In genomic region chr15:63192604-63193206, GRCh38 we compare ENCODE assay signal across 12 cellular contexts. TPM values are rescaled to one million over a fixed set of nuclear protein-coding genes. Genes with fewer than 3 reads are reported as not detected.
A peak's percentile ranks its signal among the peaks of the same experiment; 100 is the strongest.
DNase-seq lines count a peak whose midpoint lies in the region; ATAC-seq lines count a peak whose summit lies in the region.
"Had no signal": no experiment of that assay in that cellular context is flagged by ENCODE, and none has a peak within 500 bp of the region (broad histone marks: within the 10 kb centered on the region; RNA-seq: fewer than 3 reads in every experiment).

No MANE protein-coding gene starts in this region.

- H3F3A ChIP-seq in GM23248 (ENCODE audit: insufficient read depth) = peaks cover 29% of the 10 kb centered on the region

- no peak overlapping the region for H3K4ac ChIP-seq in trophoblast cell (ENCODE audit: low read depth, low read length)

- H3K9me3 ChIP-seq in BLaER1 treated with 17β-estradiol and CSF1 and Interleukin-3, amounts not matched to agents 10 nM and 100 nM (replicated peaks in 1 of 11) = no peaks in the 10 kb centered on the region
- H3K9me3 ChIP-seq in GM23248 (ENCODE audit: low read depth) (no peaks in the 10 kb centered on the region), mononuclear cell (ENCODE audit: low read depth, low read length) (no peaks in the 10 kb centered on the region), trophoblast cell (ENCODE audit: insufficient read depth, low read depth, low read length) (no peaks in the 10 kb centered on the region)
- H3K9me3 ChIP-seq: body of pancreas, esophagus muscularis mucosa had no signal

- peaks cover 0 to 73% (median 4%) of the 10 kb centered on the region in 11 experiments; a peak in 8 of 22 replicates for H4K20me1 ChIP-seq in BLaER1 treated with 17β-estradiol and CSF1 and Interleukin-3, amounts not matched to agents 10 nM and 100 nM
- H4K20me1 ChIP-seq in GM23248 (ENCODE audit: insufficient read depth) = no peaks in the 10 kb centered on the region

- H2BK120ac ChIP-seq in trophoblast cell (ENCODE audit: insufficient read depth, low read length, poor library complexity) = no peak overlapping the region

- peak overlapping the region; percentile 78 to 96 (median 93) for H3K4me2 ChIP-seq in BLaER1 treated with 17β-estradiol and CSF1 and Interleukin-3, amounts not matched to agents 10 nM and 100 nM
- H3K4me2 ChIP-seq in GM23248 (ENCODE audit: unreplicated experiment) (no peak overlapping the region), trophoblast cell (ENCODE audit: low read length) (no peak overlapping the region)

- peaks cover 4% of the 10 kb centered on the region for H3K79me1 ChIP-seq in trophoblast cell (ENCODE audit: low read length)

- H2AK5ac ChIP-seq in trophoblast cell (ENCODE audit: low read length) = no peak overlapping the region

- H3K79me2 ChIP-seq in GM23248 (ENCODE audit: insufficient read depth) (peaks cover 83% of the 10 kb centered on the region), trophoblast cell (ENCODE audit: control insufficient read depth, insufficient read depth, low read length, poor library complexity) (peaks cover 4% of the 10 kb centered on the region)

- H3K4me1 ChIP-seq in BLaER1 treated with 17β-estradiol and CSF1 and Interleukin-3, amounts not matched to agents 10 nM and 100 nM = peaks cover 68 to 78% (median 72%) of the 10 kb centered on the region in 10 experiments
- H3K4me1 ChIP-seq in GM23248 (ENCODE audit: insufficient read depth) (peaks cover 41% of the 10 kb centered on the region), mononuclear cell (ENCODE audit: insufficient read depth, low read length) (peaks cover 76% of the 10 kb centered on the region), trophoblast cell (ENCODE audit: control insufficient read depth in 1 of 2, insufficient read depth in 2 of 2, low read length in 2 of 2) (peaks cover 0 to 8% of the 10 kb centered on the region in 2 experiments)

- H2BK12ac ChIP-seq in trophoblast cell (ENCODE audit: low read length) = no peak overlapping the region

- H3K27me3 ChIP-seq in BLaER1 treated with 17β-estradiol and CSF1 and Interleukin-3, amounts not matched to agents 10 nM and 100 nM = no peaks in the 10 kb centered on the region
- H3K27me3 ChIP-seq in GM23248 (replicated peaks; ENCODE audit: insufficient read depth) = no peaks in the 10 kb centered on the region
- no peaks in the 10 kb centered on the region for H3K27me3 ChIP-seq in mononuclear cell (ENCODE audit: insufficient read depth, low read length)
- no peaks in the 10 kb centered on the region for H3K27me3 ChIP-seq in trophoblast cell (ENCODE audit: insufficient read depth, low read length)
- H3K27me3 ChIP-seq: body of pancreas, esophagus muscularis mucosa had no signal

- H3K4me3 ChIP-seq in BLaER1 treated with 17β-estradiol and CSF1 and Interleukin-3, amounts not matched to agents 10 nM and 100 nM = peak overlapping the region in 4 of 10 experiments; percentile 78 to 90 (median 86); a peak in 7 of 20 replicates
- 0 out of 2 replicates have a peak overlapping the region, but pooled peaks have one; percentile 3 for H3K4me3 ChIP-seq in GM23248
- peak overlapping the region; percentile 24 for H3K4me3 ChIP-seq in mononuclear cell (ENCODE audit: low read length)
- H3K4me3 ChIP-seq in trophoblast cell (ENCODE audit: low read depth, low read length) = no peak overlapping the region
- H3K4me3 ChIP-seq: body of pancreas, esophagus muscularis mucosa had no signal

- H3K9me2 ChIP-seq in GM23248 (ENCODE audit: insufficient read depth) = no peaks in the 10 kb centered on the region

- peaks cover 86% of the 10 kb centered on the region for H3K36me3 Mint-ChIP-seq in activated T-helper 17 cell treated with anti-CD3 and anti-CD28 coated beads, Interleukin-2, amount 50 U/mL, for 72 hours (ENCODE audit: low read depth)

- peak overlapping the region; percentile 92 for H3K4me3 Mint-ChIP-seq in activated T-helper 17 cell treated with anti-CD3 and anti-CD28 coated beads, Interleukin-2, amount 50 U/mL, for 72 hours

- peaks cover 60% of the 10 kb centered on the region for H3K4me1 Mint-ChIP-seq in activated T-helper 17 cell treated with anti-CD3 and anti-CD28 coated beads, Interleukin-2, amount 50 U/mL, for 72 hours

- no peak overlapping the region for H3K14ac ChIP-seq in trophoblast cell (ENCODE audit: low read length)

- WGBS in GM23248 (ENCODE audit: low coverage in 1 of 2, low lambda C conversion rate in 2 of 2, missing lambda C conversion rate in 2 of 2), 2 experiments = 89 to 91% methylated on average over 5 of the region's 5 CpGs
- no CpG with 5 or more reads among the region's 5 CpGs for WGBS in trophoblast cell (ENCODE audit: extremely low coverage, insufficient coverage, insufficient read length)

- no peak overlapping the region for H4K91ac ChIP-seq in trophoblast cell (ENCODE audit: low read depth, low read length)

- H2AFZ ChIP-seq in GM23248 (no peak overlapping the region), trophoblast cell (ENCODE audit: insufficient read depth, low read length, poor library complexity) (no peak overlapping the region)

- H4K8ac ChIP-seq in trophoblast cell (ENCODE audit: low read depth, low read length) = no peak overlapping the region

- peak; percentile 42 for ATAC-seq in activated T-helper 17 cell treated with anti-CD3 and anti-CD28 coated beads, Interleukin-2, amount 50 U/mL, for 72 hours (replicated peaks)
- no peak for ATAC-seq in HG03139 (IDR thresholded peaks at IDR 0.05; ENCODE audit: unreplicated experiment)
- ATAC-seq: body of pancreas had no signal

- no peak overlapping the region for H2BK5ac ChIP-seq in trophoblast cell (ENCODE audit: low read depth, low read length, poor library complexity)

- no peak overlapping the region for H4K12ac ChIP-seq in trophoblast cell (ENCODE audit: low read depth, low read length)

- H3K9ac ChIP-seq in BLaER1 treated with 17β-estradiol and CSF1 and Interleukin-3, amounts not matched to agents 10 nM and 100 nM = peak overlapping the region in 9 of 11 experiments; percentile 45 to 89 (median 85); a peak in 14 of 22 replicates
- H3K9ac ChIP-seq in GM23248 (no peak overlapping the region), trophoblast cell (ENCODE audit: low read length) (no peak overlapping the region)

- H3K27ac Mint-ChIP-seq in activated T-helper 17 cell treated with anti-CD3 and anti-CD28 coated beads, Interleukin-2, amount 50 U/mL, for 72 hours = peak overlapping the region; percentile 90

- no peaks in the 10 kb centered on the region for H3K27me3 Mint-ChIP-seq in activated T-helper 17 cell treated with anti-CD3 and anti-CD28 coated beads, Interleukin-2, amount 50 U/mL, for 72 hours

- DNase-seq in GM23248 = no peak
- DNase-seq in HuH-7.5 (ENCODE audit: low spot score) = no peak
- no peak for DNase-seq in dedifferentiated amniotic fluid mesenchymal stem cell (ENCODE audit: extremely low spot score)
- no peak for DNase-seq in trophoblast cell
- DNase-seq: activated CD4-positive, CD25-positive, alpha-beta regulatory T cell treated with anti-CD3 and anti-CD28 coated beads, Interleukin-2, amount 50 U/mL, for 72 hours; body of pancreas; islet precursor cell had no signal

- in situ Hi-C loops in GM23248 (cut with MboI) = no loop called here

- H3K23ac ChIP-seq in trophoblast cell (ENCODE audit: low read length) = no peak overlapping the region

- H3K9me3 Mint-ChIP-seq in activated T-helper 17 cell treated with anti-CD3 and anti-CD28 coated beads, Interleukin-2, amount 50 U/mL, for 72 hours = no peaks in the 10 kb centered on the region

- H3K27ac ChIP-seq in BLaER1 treated with 17β-estradiol and CSF1 and Interleukin-3, amounts not matched to agents 10 nM and 100 nM = peak overlapping the region in 10 of 11 experiments; percentile 72 to 87 (median 81); a peak in 21 of 22 replicates
- H3K27ac ChIP-seq in GM23248 (no peak overlapping the region), trophoblast cell (ENCODE audit: low read depth, low read length) (no peak overlapping the region)
- H3K27ac ChIP-seq: body of pancreas had no signal

- no peak overlapping the region for H3K18ac ChIP-seq in trophoblast cell (ENCODE audit: low read length)

- peaks cover 4 to 9% (median 5%) of the 10 kb centered on the region in 11 experiments; a peak in 18 of 22 replicates for H3K36me3 ChIP-seq in BLaER1 treated with 17β-estradiol and CSF1 and Interleukin-3, amounts not matched to agents 10 nM and 100 nM
- H3K36me3 ChIP-seq in GM23248 (ENCODE audit: low read depth) = no peaks in the 10 kb centered on the region
- no peaks in the 10 kb centered on the region for H3K36me3 ChIP-seq in trophoblast cell (ENCODE audit: control insufficient read depth in 1 of 2, insufficient read depth in 2 of 2, low read length in 2 of 2)
- H3K36me3 ChIP-seq: esophagus muscularis mucosa had no signal

RNA-seq across cellular contexts. Expression of gene RAB8B, which starts 3.3 kb away (rescaled TPM):
- 54.3 and 54.6 TPM in 2 replicates for total RNA-seq in GM23248 (2014; rRNA removed; shearing (Covaris generic))
- 37.8 and 43.6 TPM in 2 replicates for polyA plus RNA-seq in GM23248 (2016; fragmentation: Nextera tagmentation; extraction: Ambion mirVana)
- total RNA-seq in activated T-helper 17 cell treated with anti-CD3 and anti-CD28 coated beads, Interleukin-2, amount 50 U/mL, for 72 hours = 100 to 1,000 TPM in 1 of 2 donors, 10 to 100 TPM in 1; 68.1 to 185 TPM
- 163 TPM for total RNA-seq in mononuclear cell
- 72.5 and 74.2 TPM in 2 replicates for polyA plus RNA-seq in trophoblast cell (2013)

RNA-seq across cellular contexts. Expression of gene RPS27L, which starts 35.4 kb away (rescaled TPM):
- 110 and 151 TPM in 2 replicates for total RNA-seq in GM23248 (2014; rRNA removed; shearing (Covaris generic))
- 1,175 and 1,181 TPM in 2 replicates for polyA plus RNA-seq in GM23248 (2016; fragmentation: Nextera tagmentation; extraction: Ambion mirVana)
- 100 to 1,000 TPM; 187 to 240 TPM for total RNA-seq in activated T-helper 17 cell treated with anti-CD3 and anti-CD28 coated beads, Interleukin-2, amount 50 U/mL, for 72 hours
- total RNA-seq in mononuclear cell = 35.6 TPM
- polyA plus RNA-seq in trophoblast cell (2013) = 222 TPM in 2 replicates

Comparison
In these comparisons a context has a peak if more than half of its experiments do, and no peak if none do; other contexts are left out.
1. H3K27ac ChIP-seq: peak in BLaER1 treated with 17β-estradiol and CSF1 and Interleukin-3, amounts not matched to agents 10 nM and 100 nM (10 of 11); none in GM23248 (single experiment) and trophoblast cell (single experiment).
2. H3K4me2 ChIP-seq: peak in BLaER1 treated with 17β-estradiol and CSF1 and Interleukin-3, amounts not matched to agents 10 nM and 100 nM (11 of 11); none in GM23248 (single experiment) and trophoblast cell (single experiment).
3. H3K9ac ChIP-seq: peak in BLaER1 treated with 17β-estradiol and CSF1 and Interleukin-3, amounts not matched to agents 10 nM and 100 nM (9 of 11); none in GM23248 (single experiment) and trophoblast cell (single experiment).